1 cellular context compared by ENCODE assay signal in the genomic region with DNA sequence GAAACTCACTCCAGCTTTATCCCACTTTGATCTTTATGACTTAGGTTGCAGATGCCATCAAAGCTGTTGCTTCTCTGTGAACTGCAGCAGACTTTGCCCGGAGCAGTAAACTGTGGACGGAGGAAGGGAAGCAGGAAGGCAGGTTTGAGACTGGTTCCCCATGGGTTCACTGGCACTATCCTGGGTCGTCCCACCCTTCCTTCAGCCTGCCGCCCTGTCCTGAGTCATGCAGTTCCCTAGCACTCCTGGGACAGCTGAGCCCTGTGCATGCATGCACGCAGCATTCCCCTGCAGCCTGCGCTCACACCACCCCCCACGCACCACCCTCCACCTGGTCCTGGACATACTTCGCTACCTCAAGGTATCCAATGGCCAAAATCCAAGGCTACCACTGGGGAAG.
TF ChIP-seq lines count a peak whose summit lies in the region.

No MANE protein-coding gene starts in this region.

TF ChIP-seq in H1, 55 proteins besides CTCF, POLR2A, EP300 and RAD21:
- TF ChIP-seq CREB1 (IDR thresholded peaks at IDR 0.05) (no peak), RXRA (IDR thresholded peaks at IDR 0.05; ENCODE audit: insufficient read depth, low read depth, low read length) (no peak), POLR2AphosphoS5 (IDR thresholded peaks at IDR 0.05; ENCODE audit: low read depth, low read length) (no peak), NANOG (IDR thresholded peaks at IDR 0.05; ENCODE audit: insufficient read depth, low read depth, low read length, poor library complexity, severe bottlenecking) (no peak), KDM4A (IDR thresholded peaks at IDR 0.05; ENCODE audit: low read depth, low read length, severe bottlenecking) (no peak), JUN (IDR thresholded peaks at IDR 0.05; ENCODE audit: low read depth, low read length) (no peak), TEAD4 (IDR thresholded peaks at IDR 0.05; ENCODE audit: low read depth, low read length) (no peak), POU5F1 (IDR thresholded peaks at IDR 0.05; ENCODE audit: low read depth, low read length) (no peak), GTF2F1 (IDR thresholded peaks at IDR 0.05; ENCODE audit: borderline replicate concordance, low read depth, low read length) (no peak), CHD1 (IDR thresholded peaks at IDR 0.05; ENCODE audit: low read depth, low read length) (no peak), CBX8 (IDR thresholded peaks at IDR 0.05; ENCODE audit: borderline replicate concordance, low read depth, low read length) (no peak), PHF8 (conservative IDR thresholded peaks at IDR 0.05; ENCODE audit: low read depth, low read length) (no peak)
- TF ChIP-seq, protein P1, sequence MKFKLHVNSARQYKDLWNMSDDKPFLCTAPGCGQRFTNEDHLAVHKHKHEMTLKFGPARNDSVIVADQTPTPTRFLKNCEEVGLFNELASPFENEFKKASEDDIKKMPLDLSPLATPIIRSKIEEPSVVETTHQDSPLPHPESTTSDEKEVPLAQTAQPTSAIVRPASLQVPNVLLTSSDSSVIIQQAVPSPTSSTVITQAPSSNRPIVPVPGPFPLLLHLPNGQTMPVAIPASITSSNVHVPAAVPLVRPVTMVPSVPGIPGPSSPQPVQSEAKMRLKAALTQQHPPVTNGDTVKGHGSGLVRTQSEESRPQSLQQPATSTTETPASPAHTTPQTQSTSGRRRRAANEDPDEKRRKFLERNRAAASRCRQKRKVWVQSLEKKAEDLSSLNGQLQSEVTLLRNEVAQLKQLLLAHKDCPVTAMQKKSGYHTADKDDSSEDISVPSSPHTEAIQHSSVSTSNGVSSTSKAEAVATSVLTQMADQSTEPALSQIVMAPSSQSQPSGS (IDR thresholded peaks at IDR 0.05; ENCODE audit: low read length), result no peak
TF ChIP-seq in H1: peak in this region for 0.
